Comparison of ENCODE assay signal across 31 cellular contexts in the genomic region with DNA sequence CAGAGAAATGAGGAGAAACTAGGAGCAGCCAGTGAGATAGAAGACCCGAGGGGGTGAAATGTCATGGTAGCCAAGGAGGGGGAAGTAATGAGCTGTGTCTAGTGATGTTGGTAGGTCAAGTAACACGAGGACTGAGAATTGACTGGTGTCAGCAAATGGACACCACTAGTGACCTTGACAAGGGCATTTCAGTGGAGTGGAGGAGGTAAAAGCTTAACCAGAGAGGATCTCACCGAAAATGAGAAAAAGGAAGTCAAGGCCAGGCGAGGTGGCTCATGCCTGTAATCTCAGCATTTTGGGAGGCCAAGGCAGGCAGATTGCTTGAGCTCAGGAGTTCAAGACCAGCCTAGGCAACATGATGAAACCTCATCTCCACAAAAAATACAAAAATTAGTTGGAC.
"Had no signal": no experiment of that assay in that cellular context is flagged by ENCODE, and none has a peak within 500 bp of the region (broad histone marks: within the 10 kb centered on the region; RNA-seq: fewer than 3 reads in every experiment).

No MANE protein-coding gene starts in this region.

- H3K36me3 Mint-ChIP-seq: mesothelial cell of epicardium; naive B cell; natural killer cell treated with Interleukin-12 subunit alpha and Interleukin-12 subunit beta and Interleukin-15 and Interleukin-18, amount 100 ng/mL, for 72 hours had no signal

- H3K9me3 ChIP-seq: colonic mucosa, esophagus muscularis mucosa, gastroesophageal sphincter, heart left ventricle, lower lobe of right lung, mucosa of descending colon, ovary, psoas muscle, sigmoid colon, testis, tibial nerve, upper lobe of right lung, vagina had no signal

- H3K36me3 ChIP-seq: colonic mucosa, esophagus muscularis mucosa, gastroesophageal sphincter, heart left ventricle, lower lobe of right lung, ovary, sigmoid colon, tibial nerve, upper lobe of right lung, vagina had no signal

- H3K27ac ChIP-seq: colonic mucosa, esophagus muscularis mucosa, foreskin keratinocyte, gastroesophageal sphincter, heart left ventricle, hepatocyte, lower lobe of right lung, ovary, psoas muscle, sigmoid colon, testis, tibial nerve, upper lobe of right lung, vagina had no signal

- H3K9me3 Mint-ChIP-seq: mesothelial cell of epicardium; naive B cell; natural killer cell treated with Interleukin-12 subunit alpha and Interleukin-12 subunit beta and Interleukin-15 and Interleukin-18, amount 100 ng/mL, for 72 hours; stimulated activated effector memory CD8-positive, alpha-beta T cell treated with anti-CD3 and anti-CD28 coated beads, Interleukin-12 subunit alpha, Interleukin-12 subunit beta, amount 100 ng/mL, for 72 hours had no signal

- ATAC-seq: foreskin keratinocyte; gastroesophageal sphincter; heart left ventricle; left colon; left ventricle myocardium superior; lower lobe of right lung; mucosa of descending colon; natural killer cell treated with Interleukin-12 subunit alpha and Interleukin-12 subunit beta and Interleukin-15 and Interleukin-18, amount 100 ng/mL, for 72 hours; psoas muscle; right cardiac atrium; stimulated activated effector memory CD8-positive, alpha-beta T cell treated with anti-CD3 and anti-CD28 coated beads, Interleukin-12 subunit alpha, Interleukin-12 subunit beta, amount 100 ng/mL, for 72 hours; stimulated activated naive CD8-positive, alpha-beta T cell treated with anti-CD3 and anti-CD28 coated beads, Interleukin-15, Interleukin-2, amounts not matched to agents 100 U/mL and 50 U/mL, for 24 hours; upper lobe of right lung had no signal

- H3K4me3 ChIP-seq: colonic mucosa, esophagus muscularis mucosa, gastroesophageal sphincter, heart left ventricle, hepatocyte, lower lobe of right lung, mucosa of descending colon, ovary, psoas muscle, sigmoid colon, testis, tibial nerve, upper lobe of right lung, vagina had no signal

- H3K4me3 Mint-ChIP-seq: mesothelial cell of epicardium; natural killer cell treated with Interleukin-12 subunit alpha and Interleukin-12 subunit beta and Interleukin-15 and Interleukin-18, amount 100 ng/mL, for 72 hours; stimulated activated effector memory CD8-positive, alpha-beta T cell treated with anti-CD3 and anti-CD28 coated beads, Interleukin-12 subunit alpha, Interleukin-12 subunit beta, amount 100 ng/mL, for 72 hours had no signal

- DNase-seq: colonic mucosa; dermis blood vessel endothelial cell; effector memory CD4-positive, alpha-beta T cell; foreskin keratinocyte; heart left ventricle; kidney glomerular epithelial cell; left colon; left ventricle myocardium superior; lower lobe of right lung; mucosa of descending colon; naive B cell; occipital lobe; ovary; posterior cingulate gyrus; psoas muscle; right cardiac atrium; sigmoid colon; stimulated activated CD4-positive, alpha-beta T cell treated with anti-CD3 and anti-CD28 coated beads, Interleukin-2, amount 100 ng/mL, for 24 hours; stimulated activated CD4-positive, alpha-beta T cell treated with anti-CD3 and anti-CD28 coated beads, Interleukin-4, amount 100 ng/mL, for 24 hours; stimulated activated naive CD8-positive, alpha-beta T cell treated with anti-CD3 and anti-CD28 coated beads, Interleukin-15, Interleukin-2, amounts not matched to agents 100 U/mL and 50 U/mL, for 24 hours; substantia nigra; testis; upper lobe of right lung had no signal

- H3K4me2 ChIP-seq: hepatocyte had no signal

- H2AFZ ChIP-seq: hepatocyte had no signal

- H3K4me1 ChIP-seq: colonic mucosa had no signal

- H3K27ac Mint-ChIP-seq: mesothelial cell of epicardium; natural killer cell treated with Interleukin-12 subunit alpha and Interleukin-12 subunit beta and Interleukin-15 and Interleukin-18, amount 100 ng/mL, for 72 hours; stimulated activated effector memory CD8-positive, alpha-beta T cell treated with anti-CD3 and anti-CD28 coated beads, Interleukin-12 subunit alpha, Interleukin-12 subunit beta, amount 100 ng/mL, for 72 hours had no signal

- H3K27me3 ChIP-seq: colonic mucosa, esophagus muscularis mucosa, foreskin keratinocyte, gastroesophageal sphincter, heart left ventricle, hepatocyte, ovary, sigmoid colon, testis, tibial nerve, upper lobe of right lung, vagina had no signal
